ENCODE assay signal across 1 cellular context in genomic region chr6:14642842-14643241, GRCh38.
TF ChIP-seq lines count a peak whose summit lies in the region.

No MANE protein-coding gene starts in this region.

TF ChIP-seq in K562, 482 proteins besides CTCF, POLR2A, EP300 and RAD21 (continued from another document):
- TF ChIP-seq, protein P1, sequence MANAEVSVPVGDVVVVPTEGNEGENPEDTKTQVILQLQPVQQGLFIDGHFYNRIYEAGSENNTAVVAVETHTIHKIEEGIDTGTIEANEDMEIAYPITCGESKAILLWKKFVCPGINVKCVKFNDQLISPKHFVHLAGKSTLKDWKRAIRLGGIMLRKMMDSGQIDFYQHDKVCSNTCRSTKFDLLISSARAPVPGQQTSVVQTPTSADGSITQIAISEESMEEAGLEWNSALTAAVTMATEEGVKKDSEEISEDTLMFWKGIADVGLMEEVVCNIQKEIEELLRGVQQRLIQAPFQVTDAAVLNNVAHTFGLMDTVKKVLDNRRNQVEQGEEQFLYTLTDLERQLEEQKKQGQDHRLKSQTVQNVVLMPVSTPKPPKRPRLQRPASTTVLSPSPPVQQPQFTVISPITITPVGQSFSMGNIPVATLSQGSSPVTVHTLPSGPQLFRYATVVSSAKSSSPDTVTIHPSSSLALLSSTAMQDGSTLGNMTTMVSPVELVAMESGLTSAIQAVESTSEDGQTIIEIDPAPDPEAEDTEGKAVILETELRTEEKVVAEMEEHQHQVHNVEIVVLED (CRISPR knock-in tag; IDR thresholded peaks at IDR 0.05) = no peak
- TF ChIP-seq MED1 (CRISPR knock-in tag; IDR thresholded peaks at IDR 0.05; ENCODE audit: borderline replicate concordance) (no peak), SMC3 (conservative IDR thresholded peaks at IDR 0.05; ENCODE audit: insufficient read depth, low read depth, low read length) (no peak), THRB (CRISPR knock-in tag; conservative IDR thresholded peaks at IDR 0.05) (no peak)
